2 cellular contexts compared by ENCODE assay signal in the genomic region with DNA sequence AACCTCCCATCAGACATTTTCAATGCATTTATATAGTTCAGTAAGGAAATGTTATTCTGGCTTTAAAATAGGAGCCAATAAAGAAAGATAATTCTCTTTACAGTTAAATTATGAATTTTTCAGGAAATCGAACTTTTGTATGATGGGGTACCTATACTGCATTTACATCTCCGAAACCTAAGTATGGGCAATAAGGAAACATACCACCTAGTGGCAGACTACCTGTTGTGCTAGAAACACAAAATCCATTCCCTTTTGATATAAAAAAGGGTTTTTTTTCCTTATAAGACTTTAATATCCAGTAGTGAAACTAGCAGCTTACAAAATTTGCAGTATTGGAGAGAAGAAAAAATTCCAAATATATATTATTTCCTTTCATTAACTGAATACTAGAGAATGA.
TF ChIP-seq lines count a peak whose summit lies in the region.

No MANE protein-coding gene starts in this region.

TF ChIP-seq in liver, 16 proteins besides CTCF, POLR2A, EP300 and RAD21:
- TF ChIP-seq, protein P1, sequence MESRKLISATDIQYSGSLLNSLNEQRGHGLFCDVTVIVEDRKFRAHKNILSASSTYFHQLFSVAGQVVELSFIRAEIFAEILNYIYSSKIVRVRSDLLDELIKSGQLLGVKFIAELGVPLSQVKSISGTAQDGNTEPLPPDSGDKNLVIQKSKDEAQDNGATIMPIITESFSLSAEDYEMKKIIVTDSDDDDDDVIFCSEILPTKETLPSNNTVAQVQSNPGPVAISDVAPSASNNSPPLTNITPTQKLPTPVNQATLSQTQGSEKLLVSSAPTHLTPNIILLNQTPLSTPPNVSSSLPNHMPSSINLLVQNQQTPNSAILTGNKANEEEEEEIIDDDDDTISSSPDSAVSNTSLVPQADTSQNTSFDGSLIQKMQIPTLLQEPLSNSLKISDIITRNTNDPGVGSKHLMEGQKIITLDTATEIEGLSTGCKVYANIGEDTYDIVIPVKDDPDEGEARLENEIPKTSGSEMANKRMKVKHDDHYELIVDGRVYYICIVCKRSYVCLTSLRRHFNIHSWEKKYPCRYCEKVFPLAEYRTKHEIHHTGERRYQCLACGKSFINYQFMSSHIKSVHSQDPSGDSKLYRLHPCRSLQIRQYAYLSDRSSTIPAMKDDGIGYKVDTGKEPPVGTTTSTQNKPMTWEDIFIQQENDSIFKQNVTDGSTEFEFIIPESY (IDR thresholded peaks at IDR 0.05) = no peak
- no peak for TF ChIP-seq RXRA (IDR thresholded peaks at IDR 0.05)
- TF ChIP-seq, protein P2, sequence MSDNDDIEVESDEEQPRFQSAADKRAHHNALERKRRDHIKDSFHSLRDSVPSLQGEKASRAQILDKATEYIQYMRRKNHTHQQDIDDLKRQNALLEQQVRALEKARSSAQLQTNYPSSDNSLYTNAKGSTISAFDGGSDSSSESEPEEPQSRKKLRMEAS (IDR thresholded peaks at IDR 0.05) = no peak
- TF ChIP-seq YY1 (IDR thresholded peaks at IDR 0.05) = no peak
- no peak for TF ChIP-seq NR2F2 (IDR thresholded peaks at IDR 0.05)
- TF ChIP-seq HNF4A (conservative IDR thresholded peaks at IDR 0.05) = no peak

TF ChIP-seq in HepG2, 621 proteins besides CTCF, POLR2A, EP300 and RAD21:
- TF ChIP-seq ZFP37 (CRISPR knock-in tag; IDR thresholded peaks at IDR 0.05; ENCODE audit: borderline replicate concordance) = no peak
- TF ChIP-seq, protein P3, sequence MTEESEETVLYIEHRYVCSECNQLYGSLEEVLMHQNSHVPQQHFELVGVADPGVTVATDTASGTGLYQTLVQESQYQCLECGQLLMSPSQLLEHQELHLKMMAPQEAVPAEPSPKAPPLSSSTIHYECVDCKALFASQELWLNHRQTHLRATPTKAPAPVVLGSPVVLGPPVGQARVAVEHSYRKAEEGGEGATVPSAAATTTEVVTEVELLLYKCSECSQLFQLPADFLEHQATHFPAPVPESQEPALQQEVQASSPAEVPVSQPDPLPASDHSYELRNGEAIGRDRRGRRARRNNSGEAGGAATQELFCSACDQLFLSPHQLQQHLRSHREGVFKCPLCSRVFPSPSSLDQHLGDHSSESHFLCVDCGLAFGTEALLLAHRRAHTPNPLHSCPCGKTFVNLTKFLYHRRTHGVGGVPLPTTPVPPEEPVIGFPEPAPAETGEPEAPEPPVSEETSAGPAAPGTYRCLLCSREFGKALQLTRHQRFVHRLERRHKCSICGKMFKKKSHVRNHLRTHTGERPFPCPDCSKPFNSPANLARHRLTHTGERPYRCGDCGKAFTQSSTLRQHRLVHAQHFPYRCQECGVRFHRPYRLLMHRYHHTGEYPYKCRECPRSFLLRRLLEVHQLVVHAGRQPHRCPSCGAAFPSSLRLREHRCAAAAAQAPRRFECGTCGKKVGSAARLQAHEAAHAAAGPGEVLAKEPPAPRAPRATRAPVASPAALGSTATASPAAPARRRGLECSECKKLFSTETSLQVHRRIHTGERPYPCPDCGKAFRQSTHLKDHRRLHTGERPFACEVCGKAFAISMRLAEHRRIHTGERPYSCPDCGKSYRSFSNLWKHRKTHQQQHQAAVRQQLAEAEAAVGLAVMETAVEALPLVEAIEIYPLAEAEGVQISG (CRISPR knock-in tag; IDR thresholded peaks at IDR 0.05) = no peak
- TF ChIP-seq, protein P4, sequence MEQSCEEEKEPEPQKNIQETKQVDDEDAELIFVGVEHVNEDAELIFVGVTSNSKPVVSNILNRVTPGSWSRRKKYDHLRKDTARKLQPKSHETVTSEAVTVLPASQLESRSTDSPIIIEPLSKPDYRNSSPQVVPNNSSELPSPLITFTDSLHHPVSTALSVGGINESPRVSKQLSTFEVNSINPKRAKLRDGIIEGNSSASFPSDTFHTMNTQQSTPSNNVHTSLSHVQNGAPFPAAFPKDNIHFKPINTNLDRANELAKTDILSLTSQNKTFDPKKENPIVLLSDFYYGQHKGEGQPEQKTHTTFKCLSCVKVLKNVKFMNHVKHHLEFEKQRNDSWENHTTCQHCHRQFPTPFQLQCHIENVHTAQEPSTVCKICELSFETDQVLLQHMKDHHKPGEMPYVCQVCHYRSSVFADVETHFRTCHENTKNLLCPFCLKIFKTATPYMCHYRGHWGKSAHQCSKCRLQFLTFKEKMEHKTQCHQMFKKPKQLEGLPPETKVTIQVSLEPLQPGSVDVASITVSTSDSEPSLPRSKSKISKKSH (CRISPR knock-in tag; IDR thresholded peaks at IDR 0.05; ENCODE audit: borderline replicate concordance) = no peak
- no peak for TF ChIP-seq KDM5B (CRISPR knock-in tag; IDR thresholded peaks at IDR 0.05; ENCODE audit: borderline replicate concordance)
- TF ChIP-seq ZKSCAN5 (CRISPR knock-in tag; IDR thresholded peaks at IDR 0.05) = no peak
- no peak for TF ChIP-seq CENPX (CRISPR knock-in tag; IDR thresholded peaks at IDR 0.05)
- TF ChIP-seq CBX5 (CRISPR knock-in tag; IDR thresholded peaks at IDR 0.05; ENCODE audit: borderline replicate concordance) = no peak
- no peak for TF ChIP-seq XRCC5 (optimal IDR thresholded peaks at IDR 0.05; ENCODE audit: low read length)
